ENCODE assay signal across 9 cellular contexts in genomic region chr5:43044181-43044914, GRCh38. TPM values are rescaled to one million over a fixed set of nuclear protein-coding genes. Genes with fewer than 3 reads are reported as not detected.
A peak's percentile ranks its signal among the peaks of the same experiment; 100 is the strongest.
DNase-seq lines count a peak whose midpoint lies in the region; ATAC-seq and TF ChIP-seq lines count a peak whose summit lies in the region.
"Had no signal": no experiment of that assay in that cellular context is flagged by ENCODE, and none has a peak within 500 bp of the region (broad histone marks: within the 10 kb centered on the region; RNA-seq: fewer than 3 reads in every experiment).

No MANE protein-coding gene starts in this region.

- intact Hi-C loops in esophagus squamous epithelium (cut with DNase I), result loop anchor here (10.0 kb wide), 2 partner anchors 130 to 230 kb away; partner anchors contain the start of gene SELENOP
- intact Hi-C loops in CD8-positive, alpha-beta T cell (cut with DNase I, micrococcal nuclease), result no loop called here

- POLR2A ChIA-PET in CD8-positive, alpha-beta T cell (lab: Charles Lee), result interaction anchor here (1.0 to 12.1 kb wide), 8 partner anchors 17 to 440 kb away, joined by 3 to 583 read pairs (median 231); partner anchors contain the start of gene ZNF131

- TF ChIP-seq POLR2A in esophagus squamous epithelium (IDR thresholded peaks at IDR 0.05), result no peak

- no peaks in the 10 kb centered on the region for H3K36me3 Mint-ChIP-seq in neural crest cell (ENCODE audit: low read depth)
- H3K36me3 Mint-ChIP-seq in activated CD8-positive, alpha-beta memory T cell treated with anti-CD3 and anti-CD28 coated beads, Interleukin-2, amount 10 ng/mL, durations not matched to agents 7 days and 5 days, result peaks cover 11% of the 10 kb centered on the region
- peaks cover 15% of the 10 kb centered on the region for H3K36me3 Mint-ChIP-seq in activated T-cell treated with anti-CD3 and anti-CD28 coated beads, Interleukin-2, amount 50 U/mL, for 24 hours (ENCODE audit: low read depth)
- peaks cover 27% of the 10 kb centered on the region for H3K36me3 Mint-ChIP-seq in CD8-positive, alpha-beta T cell

- H3K27me3 Mint-ChIP-seq in neural crest cell (ENCODE audit: low read depth), result peaks cover 82% of the 10 kb centered on the region
- H3K27me3 Mint-ChIP-seq in activated CD8-positive, alpha-beta memory T cell treated with anti-CD3 and anti-CD28 coated beads, Interleukin-2, amount 10 ng/mL, durations not matched to agents 7 days and 5 days, result no peaks in the 10 kb centered on the region
- H3K27me3 Mint-ChIP-seq in activated T-cell treated with anti-CD3 and anti-CD28 coated beads, Interleukin-2, amount 50 U/mL, for 24 hours, result no peaks in the 10 kb centered on the region
- H3K27me3 Mint-ChIP-seq in CD8-positive, alpha-beta T cell (ENCODE audit: low read depth), result no peaks in the 10 kb centered on the region

- WGBS in esophagus squamous epithelium, 2 donors, result 70 to 73% methylated on average over 26 of the region's 26 CpGs

- no peak overlapping the region for H3K27ac Mint-ChIP-seq in neural crest cell (ENCODE audit: unreplicated experiment)
- H3K27ac Mint-ChIP-seq in activated CD8-positive, alpha-beta memory T cell treated with anti-CD3 and anti-CD28 coated beads, Interleukin-2, amount 10 ng/mL, durations not matched to agents 7 days and 5 days, result no peak overlapping the region
- no peak overlapping the region for H3K27ac Mint-ChIP-seq in activated T-cell treated with anti-CD3 and anti-CD28 coated beads, Interleukin-2, amount 50 U/mL, for 24 hours
- H3K27ac Mint-ChIP-seq in CD8-positive, alpha-beta T cell, result no peak overlapping the region

- H3K4me3 ChIP-seq in MG63 (no peak overlapping the region; the same call in 1 of the 2 replicates), esophagus squamous epithelium (peak overlapping the region in 2 of 4 donors; percentile 8 to 27)
- no peak overlapping the region for H3K4me3 ChIP-seq in CD8-positive, alpha-beta T cell (ENCODE audit: low read depth, low read length)

- ATAC-seq in activated CD8-positive, alpha-beta memory T cell treated with anti-CD3 and anti-CD28 coated beads, Interleukin-2, amount 10 ng/mL, durations not matched to agents 7 days and 5 days, result no peak
- no peak for ATAC-seq in CD8-positive, alpha-beta T cell

- no peaks in the 10 kb centered on the region for H3K9me3 Mint-ChIP-seq in neural crest cell
- no peaks in the 10 kb centered on the region for H3K9me3 Mint-ChIP-seq in activated CD8-positive, alpha-beta memory T cell treated with anti-CD3 and anti-CD28 coated beads, Interleukin-2, amount 10 ng/mL, durations not matched to agents 7 days and 5 days (ENCODE audit: low read depth)
- no peaks in the 10 kb centered on the region for H3K9me3 Mint-ChIP-seq in activated T-cell treated with anti-CD3 and anti-CD28 coated beads, Interleukin-2, amount 50 U/mL, for 24 hours
- H3K9me3 Mint-ChIP-seq in CD8-positive, alpha-beta T cell, result no peaks in the 10 kb centered on the region

- CTCF ChIA-PET in activated CD8-positive, alpha-beta memory T cell treated with anti-CD3 and anti-CD28 coated beads, Interleukin-2, amount 10 ng/mL, durations not matched to agents 7 days and 5 days (lab: Charles Lee), result interaction anchor here (7.1 to 9.7 kb wide), 2 partner anchors 22 to 52 kb away, joined by 85 to 160 read pairs; no protein-coding TSS in a partner anchor
- CTCF ChIA-PET in CD8-positive, alpha-beta T cell (lab: Charles Lee), result interaction anchor here (0.9 to 3.8 kb wide), 4 partner anchors 10 to 61 kb away, joined by 3 to 85 read pairs (median 3); no protein-coding TSS in a partner anchor

- no peak for TF ChIP-seq CTCF in esophagus squamous epithelium (IDR thresholded peaks at IDR 0.05)
- no peak for TF ChIP-seq CTCF in neural crest cell (conservative IDR thresholded peaks at IDR 0.05)
- no peak for TF ChIP-seq CTCF in CD8-positive, alpha-beta T cell (IDR thresholded peaks at IDR 0.05)

- H3K4me1 ChIP-seq in esophagus squamous epithelium, result peaks cover 0 to 79% (median 6%) of the 10 kb centered on the region in 3 donors
- H3K4me1 ChIP-seq in CD8-positive, alpha-beta T cell (ENCODE audit: insufficient read depth, low read length), result peaks cover 8% of the 10 kb centered on the region

- H3K27ac ChIP-seq in esophagus squamous epithelium, result peak overlapping the region in 3 of 4 donors; percentile 38 to 50 (median 48)
- no peak overlapping the region for H3K27ac ChIP-seq in CD8-positive, alpha-beta T cell (ENCODE audit: low read depth, low read length)

- peaks cover 44% of the 10 kb centered on the region for H3K4me1 Mint-ChIP-seq in neural crest cell
- peaks cover 35% of the 10 kb centered on the region for H3K4me1 Mint-ChIP-seq in activated CD8-positive, alpha-beta memory T cell treated with anti-CD3 and anti-CD28 coated beads, Interleukin-2, amount 10 ng/mL, durations not matched to agents 7 days and 5 days
- peaks cover 51% of the 10 kb centered on the region for H3K4me1 Mint-ChIP-seq in activated T-cell treated with anti-CD3 and anti-CD28 coated beads, Interleukin-2, amount 50 U/mL, for 24 hours (ENCODE audit: low read depth)
- H3K4me1 Mint-ChIP-seq in CD8-positive, alpha-beta T cell (ENCODE audit: low read depth), result peaks cover 38% of the 10 kb centered on the region

- no peaks in the 10 kb centered on the region for H3K27me3 ChIP-seq in MG63
- peaks cover 0 to 49% (median 0%) of the 10 kb centered on the region in 4 donors for H3K27me3 ChIP-seq in esophagus squamous epithelium
- no peaks in the 10 kb centered on the region for H3K27me3 ChIP-seq in CD8-positive, alpha-beta T cell (ENCODE audit: insufficient read depth, low read length)

- peak overlapping the region; percentile 64 for H3K4me3 Mint-ChIP-seq in neural crest cell
- no peak overlapping the region for H3K4me3 Mint-ChIP-seq in activated CD8-positive, alpha-beta memory T cell treated with anti-CD3 and anti-CD28 coated beads, Interleukin-2, amount 10 ng/mL, durations not matched to agents 7 days and 5 days
- H3K4me3 Mint-ChIP-seq in activated T-cell treated with anti-CD3 and anti-CD28 coated beads, Interleukin-2, amount 50 U/mL, for 24 hours, result no peak overlapping the region
- H3K4me3 Mint-ChIP-seq in CD8-positive, alpha-beta T cell, result no peak overlapping the region

- H3K9me3 ChIP-seq in MG63 (no peaks in the 10 kb centered on the region), esophagus squamous epithelium (no peaks in the 10 kb centered on the region)
- H3K9me3 ChIP-seq in CD8-positive, alpha-beta T cell (ENCODE audit: low read length), result no peaks in the 10 kb centered on the region

- H3K36me3 ChIP-seq in MG63 (peaks cover 2% of the 10 kb centered on the region; the same call in 1 of the 2 replicates), esophagus squamous epithelium (no peaks in the 10 kb centered on the region)
- no peaks in the 10 kb centered on the region for H3K36me3 ChIP-seq in CD8-positive, alpha-beta T cell (ENCODE audit: insufficient read depth, low read length)

- DNase-seq in AG20443 (ENCODE audit: low spot score) (peak; percentile 55), MG63 (peak; percentile 25), esophagus squamous epithelium (lab: John Stamatoyannopoulos, UW) (no peak), neural crest cell (ENCODE audit: low read depth, low spot score) (no peak)
- DNase-seq in effector CD8-positive, alpha-beta T cell (lab: John Stamatoyannopoulos, UW), result no peak
- no peak for DNase-seq in activated CD8-positive, alpha-beta memory T cell treated with anti-CD3 and anti-CD28 coated beads, Interleukin-2, amount 10 ng/mL, durations not matched to agents 7 days and 5 days
- no peak for DNase-seq in activated T-cell treated with anti-CD3 and anti-CD28 coated beads, Interleukin-2, amount 50 U/mL, for 24 hours
- DNase-seq in CD8-positive, alpha-beta T cell, result no peak
- DNase-seq: NCI-H345 had no signal

RNA-seq across cellular contexts. Expression of gene ANXA2R, which starts 4.2 kb away (rescaled TPM):
- total RNA-seq in MG63 (2014; rRNA removed; shearing (Covaris generic); ENCODE audit: low replicate concordance), result 0.12 and 4.3 TPM in 2 replicates
- total RNA-seq in esophagus squamous epithelium (1 to 10 TPM in 2 of 4 donors, under 1 TPM in 2; 0.57 to 2.5 (median 1.6) TPM), neural crest cell (1.0 and 1.2 TPM in 2 replicates)
- total RNA-seq in activated CD8-positive, alpha-beta memory T cell treated with anti-CD3 and anti-CD28 coated beads, Interleukin-2, amount 10 ng/mL, durations not matched to agents 7 days and 5 days, result 10 to 100 TPM; 14.5 to 32.0 TPM
- 10 to 100 TPM; 38.2 to 39.5 TPM for total RNA-seq in CD8-positive, alpha-beta T cell

Comparison
In these comparisons a context has a peak if more than half of its experiments do, and no peak if none do; other contexts are left out.
1. DNase-seq: peak in AG20443 (single experiment) and MG63 (single experiment); none in esophagus squamous epithelium (single experiment), neural crest cell (single experiment), effector CD8-positive, alpha-beta T cell (single experiment), activated CD8-positive, alpha-beta memory T cell treated with anti-CD3 and anti-CD28 coated beads, Interleukin-2, amount 10 ng/mL, durations not matched to agents 7 days and 5 days (single experiment), activated T-cell treated with anti-CD3 and anti-CD28 coated beads, Interleukin-2, amount 50 U/mL, for 24 hours (single experiment) and CD8-positive, alpha-beta T cell (0 of 7).